Comparison of ENCODE assay signal across 19 cellular contexts in the genomic region with DNA sequence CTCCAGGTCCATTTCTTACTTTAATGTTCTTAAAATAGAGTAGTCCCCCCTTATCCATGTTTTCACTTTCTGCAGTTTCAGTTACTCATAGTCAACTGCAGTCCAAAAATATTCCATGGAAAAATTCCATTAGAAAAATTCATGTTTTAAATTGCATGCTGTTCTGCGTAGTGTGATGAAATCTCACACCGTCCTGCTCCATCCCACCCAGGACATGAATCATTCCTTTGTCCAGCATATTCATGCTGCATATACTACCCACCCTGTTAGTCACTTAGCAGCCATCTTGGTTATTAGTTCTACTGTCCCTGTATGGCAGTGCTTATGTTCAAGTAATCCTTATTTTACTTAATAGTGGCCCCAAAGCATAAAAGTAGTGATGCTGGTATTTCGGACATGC. TPM values are rescaled to one million over a fixed set of nuclear protein-coding genes. Genes with fewer than 3 reads are reported as not detected.
A peak's percentile ranks its signal among the peaks of the same experiment; 100 is the strongest.
DNase-seq lines count a peak whose midpoint lies in the region; ATAC-seq and TF ChIP-seq lines count a peak whose summit lies in the region.
"Had no signal": no experiment of that assay in that cellular context is flagged by ENCODE, and none has a peak within 500 bp of the region (broad histone marks: within the 10 kb centered on the region; RNA-seq: fewer than 3 reads in every experiment).

No MANE protein-coding gene starts in this region.

- no peaks in the 10 kb centered on the region for H4K20me1 ChIP-seq in fibroblast of lung (ENCODE audit: control insufficient read depth, extremely low read depth, insufficient read depth, low read length)

- TF ChIP-seq CTCF in fibroblast of lung (conservative IDR thresholded peaks at IDR 0.05 in 1 of 2, IDR thresholded peaks at IDR 0.05 in 1 of 2; ENCODE audit: low read depth in 1 of 2, low read length in 2 of 2) = no peak
- no peak for TF ChIP-seq CTCF in gastrocnemius medialis (IDR thresholded peaks at IDR 0.05 in 4 of 5, conservative IDR thresholded peaks at IDR 0.05 in 1 of 5)
- TF ChIP-seq CTCF in transverse colon (IDR thresholded peaks at IDR 0.05) = no peak

- 83 to 86% methylated on average over 3 of the region's 3 CpGs for WGBS in transverse colon (ENCODE audit: low coverage in 1 of 2), 2 donors

- H3K4me3 ChIP-seq in fibroblast of lung (replicated peaks in 1 of 4; ENCODE audit: control extremely low read depth in 1 of 4, insufficient read depth in 1 of 4, low read depth in 3 of 4, low read length in 4 of 4) (no peak overlapping the region), gastrocnemius medialis (no peak overlapping the region), transverse colon (no peak overlapping the region), SJCRH30 (no peak overlapping the region)
- H3K4me3 ChIP-seq: tibial nerve had no signal

- peak; percentile 91 for DNase-seq in ELR (ENCODE audit: low read depth)
- peak; percentile 92 to 93 for DNase-seq in fibroblast of lung (ENCODE audit: low read depth in 2 of 2)
- DNase-seq in gastrocnemius medialis = no peak
- DNase-seq in NCI-H2107 (lab: John Stamatoyannopoulos, UW) = no peak
- DNase-seq in activated naive CD4-positive, alpha-beta T cell treated with anti-CD3 and anti-CD28 coated beads, Interleukin-2, amount 10 ng/mL, durations not matched to agents 7 days and 5 days = no peak
- no peak for DNase-seq in transverse colon
- no peak for DNase-seq in SJCRH30
- DNase-seq: activated CD4-positive, alpha-beta T cell treated with anti-CD3 and anti-CD28 coated beads for 1 hour; activated naive CD8-positive, alpha-beta T cell treated with anti-CD3 and anti-CD28 coated beads, Interleukin-2, amount 50 U/mL, for 24 hours; effector CD4-positive, alpha-beta T cell; GOT3; KG1; NCI-H1694; NCI-H524; stimulated activated CD4-positive, alpha-beta T cell treated with anti-CD3 and anti-CD28 coated beads, Interleukin-2, amount 100 ng/mL, for 24 hours; T-helper 2 cell had no signal

- no peak for TF ChIP-seq EP300 in transverse colon (IDR thresholded peaks at IDR 0.05; ENCODE audit: low read depth)

- no peaks in the 10 kb centered on the region for H3K79me2 ChIP-seq in fibroblast of lung (ENCODE audit: control insufficient read depth, insufficient read depth, low read length)

- H2AFZ ChIP-seq in fibroblast of lung (ENCODE audit: low read length) = peak overlapping the region; percentile 31

- H3K4me1 ChIP-seq in fibroblast of lung (ENCODE audit: control insufficient read depth, extremely low read depth, insufficient read depth, low read length) (peaks cover 9% of the 10 kb centered on the region), gastrocnemius medialis (peaks cover 39 to 52% of the 10 kb centered on the region in 2 donors), transverse colon (peaks cover 0 to 16% (median 3%) of the 10 kb centered on the region in 4 donors), SJCRH30 (no peaks in the 10 kb centered on the region)

- H3K36me3 ChIP-seq in fibroblast of lung (ENCODE audit: control insufficient read depth, insufficient read depth, low read length) = no peaks in the 10 kb centered on the region
- H3K36me3 ChIP-seq in gastrocnemius medialis = no peaks in the 10 kb centered on the region
- H3K36me3 ChIP-seq in transverse colon = no peaks in the 10 kb centered on the region
- no peaks in the 10 kb centered on the region for H3K36me3 ChIP-seq in SJCRH30
- H3K36me3 ChIP-seq: tibial nerve had no signal

- in situ Hi-C loops in gastrocnemius medialis (cut with MboI; ENCODE audit: low sequenced_read_pairs in 4 of 4) (no loop called here), transverse colon (cut with MboI; ENCODE audit: low pct_ligation_motif_present in 1 of 4, low pct_unique_long_range_greater_than_20kb in 1 of 4, low sequenced_read_pairs in 3 of 4) (no loop called here)

- TF ChIP-seq POLR2A in gastrocnemius medialis (IDR thresholded peaks at IDR 0.05) = no peak
- TF ChIP-seq POLR2A in transverse colon (IDR thresholded peaks at IDR 0.05) = no peak

- H3K27me3 Mint-ChIP-seq in activated naive CD4-positive, alpha-beta T cell treated with anti-CD3 and anti-CD28 coated beads, Interleukin-2, amount 10 ng/mL, durations not matched to agents 7 days and 5 days = peaks cover 25% of the 10 kb centered on the region

- H3K4me2 ChIP-seq in fibroblast of lung (ENCODE audit: extremely low read depth, insufficient read depth, low read length) = peak overlapping the region; percentile 60

- ATAC-seq in SK-N-SH treated with all-trans-retinoic acid at 6 μM for 48 hours (peak; percentile 37; the same call in 2 of the 3 replicates), gastrocnemius medialis (no peak)
- ATAC-seq: activated naive CD8-positive, alpha-beta T cell treated with anti-CD3 and anti-CD28 coated beads, Interleukin-2, amount 50 U/mL, for 24 hours had no signal

- no peaks in the 10 kb centered on the region for H3K9me3 ChIP-seq in fibroblast of lung (ENCODE audit: control insufficient read depth, insufficient read depth, low read depth, low read length)
- H3K9me3 ChIP-seq in gastrocnemius medialis = no peaks in the 10 kb centered on the region
- no peaks in the 10 kb centered on the region for H3K9me3 ChIP-seq in transverse colon
- H3K9me3 ChIP-seq in SJCRH30 (replicated peaks) = no peaks in the 10 kb centered on the region
- H3K9me3 ChIP-seq: tibial nerve had no signal

- intact Hi-C loops in gastrocnemius medialis (cut with DNase I; ENCODE audit: low total_unique reads) = no loop called here
- intact Hi-C loops in transverse colon (cut with DNase I; ENCODE audit: low total_unique reads) = no loop called here

- CTCF ChIA-PET in activated naive CD4-positive, alpha-beta T cell treated with anti-CD3 and anti-CD28 coated beads, Interleukin-2, amount 10 ng/mL, durations not matched to agents 7 days and 5 days (lab: Charles Lee) = no interaction called here

- peaks cover 6% of the 10 kb centered on the region for H3K4me1 Mint-ChIP-seq in activated naive CD4-positive, alpha-beta T cell treated with anti-CD3 and anti-CD28 coated beads, Interleukin-2, amount 10 ng/mL, durations not matched to agents 7 days and 5 days

- H3K4me3 Mint-ChIP-seq in activated naive CD4-positive, alpha-beta T cell treated with anti-CD3 and anti-CD28 coated beads, Interleukin-2, amount 10 ng/mL, durations not matched to agents 7 days and 5 days = no peak overlapping the region
- H3K4me3 Mint-ChIP-seq: activated naive CD8-positive, alpha-beta T cell treated with anti-CD3 and anti-CD28 coated beads, Interleukin-2, amount 50 U/mL, for 24 hours had no signal

- no peak overlapping the region for H3K27ac Mint-ChIP-seq in activated naive CD4-positive, alpha-beta T cell treated with anti-CD3 and anti-CD28 coated beads, Interleukin-2, amount 10 ng/mL, durations not matched to agents 7 days and 5 days
- H3K27ac Mint-ChIP-seq: activated naive CD8-positive, alpha-beta T cell treated with anti-CD3 and anti-CD28 coated beads, Interleukin-2, amount 50 U/mL, for 24 hours had no signal

- H3K27ac ChIP-seq in fibroblast of lung (ENCODE audit: insufficient read depth, low read length) = peak overlapping the region; percentile 56
- H3K27ac ChIP-seq in gastrocnemius medialis = peak overlapping the region; percentile 59 to 99 (median 86)
- no peak overlapping the region for H3K27ac ChIP-seq in transverse colon
- H3K27ac ChIP-seq in SJCRH30 = no peak overlapping the region
- H3K27ac ChIP-seq: tibial nerve had no signal

- no peaks in the 10 kb centered on the region for H3K27me3 ChIP-seq in fibroblast of lung (ENCODE audit: control insufficient read depth, insufficient read depth, low read length)
- no peaks in the 10 kb centered on the region for H3K27me3 ChIP-seq in gastrocnemius medialis
- no peaks in the 10 kb centered on the region for H3K27me3 ChIP-seq in transverse colon
- H3K27me3 ChIP-seq in SJCRH30 = no peaks in the 10 kb centered on the region
- H3K27me3 ChIP-seq: tibial nerve had no signal

- H3K9ac ChIP-seq in fibroblast of lung (ENCODE audit: insufficient read depth, low read length) = no peak overlapping the region

- no peaks in the 10 kb centered on the region for H3K9me3 Mint-ChIP-seq in activated naive CD4-positive, alpha-beta T cell treated with anti-CD3 and anti-CD28 coated beads, Interleukin-2, amount 10 ng/mL, durations not matched to agents 7 days and 5 days
- H3K9me3 Mint-ChIP-seq: activated naive CD8-positive, alpha-beta T cell treated with anti-CD3 and anti-CD28 coated beads, Interleukin-2, amount 50 U/mL, for 24 hours had no signal

- no peaks in the 10 kb centered on the region for H3K36me3 Mint-ChIP-seq in activated naive CD4-positive, alpha-beta T cell treated with anti-CD3 and anti-CD28 coated beads, Interleukin-2, amount 10 ng/mL, durations not matched to agents 7 days and 5 days

TF ChIP-seq in SK-N-SH treated with all-trans-retinoic acid at 6 μM for 48 hours, 23 proteins besides CTCF, POLR2A, EP300 and RAD21:
- TF ChIP-seq ARNTL (CRISPR knock-in tag; IDR thresholded peaks at IDR 0.05; ENCODE audit: borderline replicate concordance, low read depth) (no peak), ZNF70 (CRISPR knock-in tag; IDR thresholded peaks at IDR 0.05) (no peak), ZFP30 (CRISPR knock-in tag; IDR thresholded peaks at IDR 0.05) (no peak), GLIS3 (CRISPR knock-in tag; IDR thresholded peaks at IDR 0.05) (no peak), BACH2 (CRISPR knock-in tag; IDR thresholded peaks at IDR 0.05; ENCODE audit: borderline replicate concordance) (no peak)
- TF ChIP-seq, protein P1, sequence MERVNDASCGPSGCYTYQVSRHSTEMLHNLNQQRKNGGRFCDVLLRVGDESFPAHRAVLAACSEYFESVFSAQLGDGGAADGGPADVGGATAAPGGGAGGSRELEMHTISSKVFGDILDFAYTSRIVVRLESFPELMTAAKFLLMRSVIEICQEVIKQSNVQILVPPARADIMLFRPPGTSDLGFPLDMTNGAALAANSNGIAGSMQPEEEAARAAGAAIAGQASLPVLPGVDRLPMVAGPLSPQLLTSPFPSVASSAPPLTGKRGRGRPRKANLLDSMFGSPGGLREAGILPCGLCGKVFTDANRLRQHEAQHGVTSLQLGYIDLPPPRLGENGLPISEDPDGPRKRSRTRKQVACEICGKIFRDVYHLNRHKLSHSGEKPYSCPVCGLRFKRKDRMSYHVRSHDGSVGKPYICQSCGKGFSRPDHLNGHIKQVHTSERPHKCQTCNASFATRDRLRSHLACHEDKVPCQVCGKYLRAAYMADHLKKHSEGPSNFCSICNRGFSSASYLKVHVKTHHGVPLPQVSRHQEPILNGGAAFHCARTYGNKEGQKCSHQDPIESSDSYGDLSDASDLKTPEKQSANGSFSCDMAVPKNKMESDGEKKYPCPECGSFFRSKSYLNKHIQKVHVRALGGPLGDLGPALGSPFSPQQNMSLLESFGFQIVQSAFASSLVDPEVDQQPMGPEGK (CRISPR knock-in tag; IDR thresholded peaks at IDR 0.05; ENCODE audit: borderline replicate concordance) = no peak

RNA-seq across cellular contexts. Expression of a gene that starts 5.4 kb away (rescaled TPM):
- total RNA-seq in fibroblast of lung = 24.9 and 28.4 TPM in 2 replicates
- polyA plus RNA-seq in fibroblast of lung = 74.4 and 113 TPM in 2 replicates
- polyA plus RNA-seq in fibroblast of lung (2012) = 28.5 and 51.1 TPM in 2 replicates
- 122 and 161 TPM in 2 replicates for polyA minus RNA-seq in fibroblast of lung (ENCODE audit: low replicate concordance)
- 100 to 1,000 TPM; 473 to 833 (median 673) TPM for total RNA-seq in gastrocnemius medialis
- total RNA-seq in transverse colon = 100 to 1,000 TPM in 2 of 4 donors, 10 to 100 TPM in 2; 62.9 to 133 (median 110) TPM
- total RNA-seq in SJCRH30 (2014; rRNA removed; shearing (Covaris generic)) = 31.5 and 38.9 TPM in 2 replicates
- total RNA-seq: G401 had no signal

Comparison
In these comparisons a context has a peak if more than half of its experiments do, and no peak if none do; other contexts are left out.
1. DNase-seq: peak in ELR (single experiment) and fibroblast of lung (2 of 2); none in gastrocnemius medialis (0 of 2), NCI-H2107 (single experiment), activated naive CD4-positive, alpha-beta T cell treated with anti-CD3 and anti-CD28 coated beads, Interleukin-2, amount 10 ng/mL, durations not matched to agents 7 days and 5 days (single experiment), transverse colon (single experiment) and SJCRH30 (0 of 2).
2. H3K27ac ChIP-seq: peak in fibroblast of lung (single experiment) and gastrocnemius medialis (4 of 4); none in transverse colon (0 of 4) and SJCRH30 (single experiment).